Comparison of ENCODE assay signal across 1 cellular context in genomic region chr22:50603511-50604255, GRCh38.
TF ChIP-seq lines count a peak whose summit lies in the region.

No MANE protein-coding gene starts in this region.

TF ChIP-seq in H1, 55 proteins besides CTCF, POLR2A, EP300 and RAD21:
- peak; percentile 37 for TF ChIP-seq RNF2 (IDR thresholded peaks at IDR 0.05; ENCODE audit: borderline replicate concordance, low read depth, low read length, missing control alignments, poor library complexity, severe bottlenecking)
- 0 out of 2 replicates have a peak, but pooled peaks have one; percentile 9 for TF ChIP-seq E2F6 (IDR thresholded peaks at IDR 0.05)
- TF ChIP-seq SUZ12 (IDR thresholded peaks at IDR 0.05; ENCODE audit: low read length), result peak; percentile 92
- TF ChIP-seq KDM4A (IDR thresholded peaks at IDR 0.05; ENCODE audit: low read depth, low read length, severe bottlenecking), result peak; percentile 55
- TF ChIP-seq SIRT6 (IDR thresholded peaks at IDR 0.05; ENCODE audit: low read length), result no peak
- TF ChIP-seq MAX (IDR thresholded peaks at IDR 0.05), result 0 out of 2 replicates have a peak, but pooled peaks have one; percentile 29
- no peak for TF ChIP-seq TCF12 (IDR thresholded peaks at IDR 0.05; ENCODE audit: low read depth, low read length)
- TF ChIP-seq GTF2F1 (IDR thresholded peaks at IDR 0.05; ENCODE audit: borderline replicate concordance, low read depth, low read length), result no peak
- TF ChIP-seq EZH2 (IDR thresholded peaks at IDR 0.05; ENCODE audit: low read depth, low read length, severe bottlenecking), result peak; percentile 91
